9 cellular contexts compared by ENCODE assay signal in the genomic region with DNA sequence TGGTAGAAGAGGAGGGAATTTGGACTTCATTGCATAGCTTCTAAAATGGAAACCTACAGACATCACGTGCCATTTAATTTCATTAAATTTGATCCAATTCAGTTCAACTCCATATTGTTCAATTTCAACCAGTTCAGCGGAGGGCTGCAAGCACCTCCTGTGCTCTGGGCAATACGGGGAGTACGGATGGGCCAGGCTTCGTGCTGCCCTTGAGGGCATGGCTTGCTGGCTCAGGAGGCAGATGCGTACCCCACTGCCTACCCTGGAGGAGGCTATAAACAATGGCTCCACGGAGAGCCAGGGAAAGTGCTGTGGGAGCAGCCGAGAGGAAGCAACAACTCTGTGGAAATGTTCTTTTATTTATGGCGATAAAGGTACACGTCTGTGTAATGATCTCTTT.
"Had no signal": no experiment of that assay in that cellular context is flagged by ENCODE, and none has a peak within 500 bp of the region (broad histone marks: within the 10 kb centered on the region; RNA-seq: fewer than 3 reads in every experiment).

No MANE protein-coding gene starts in this region.

- H3K27ac Mint-ChIP-seq: GM23338, H9, HFFc6 had no signal

- H3K4me3 ChIP-seq: GM23248, GM23338, HAP-1 had no signal

- ATAC-seq: GM23338, HCT116 had no signal

- H3K27ac ChIP-seq: GM23248 had no signal

- H3K4me1 ChIP-seq: HAP-1 had no signal

- H3K9me3 ChIP-seq: HAP-1 had no signal

- H3K4me3 Mint-ChIP-seq: GM23338, H9, HFFc6 had no signal

- H3K4me2 ChIP-seq: GM23338 had no signal

- DNase-seq: GM23248, GOT3, H7, H9, HCEC 1CT, HFFc6 had no signal

- H3K9ac ChIP-seq: GM23248 had no signal

- H3K36me3 ChIP-seq: HAP-1 had no signal

- H3K4me1 Mint-ChIP-seq: GM23338 had no signal

- H2AFZ ChIP-seq: GM23248, GM23338 had no signal
